1 cellular context compared by ENCODE assay signal in the genomic region with DNA sequence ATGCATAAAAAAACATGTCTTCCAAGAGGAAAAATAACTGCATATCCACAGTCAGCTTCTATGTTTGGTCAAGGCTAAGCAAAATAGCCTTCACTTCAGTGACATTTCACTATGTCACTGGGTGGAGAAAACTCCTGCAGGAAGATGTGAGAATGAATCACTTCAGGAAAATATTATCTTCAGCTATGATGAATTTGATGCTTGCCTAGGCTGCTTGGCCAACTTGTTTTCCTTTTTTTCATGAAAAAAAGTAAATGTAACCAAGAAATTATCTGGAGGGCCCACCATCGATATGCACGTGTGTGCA.
TF ChIP-seq lines count a peak whose summit lies in the region.

No MANE protein-coding gene starts in this region.

TF ChIP-seq in SK-N-SH treated with all-trans-retinoic acid at 6 μM for 48 hours, 23 proteins besides CTCF, POLR2A, EP300 and RAD21:
- TF ChIP-seq PPARA (CRISPR knock-in tag; IDR thresholded peaks at IDR 0.05; ENCODE audit: borderline replicate concordance) (no peak), ZFP30 (CRISPR knock-in tag; IDR thresholded peaks at IDR 0.05) (no peak), TOX (CRISPR knock-in tag; IDR thresholded peaks at IDR 0.05; ENCODE audit: borderline replicate concordance) (no peak), RARB (CRISPR knock-in tag; IDR thresholded peaks at IDR 0.05) (no peak), ZC3H10 (CRISPR knock-in tag; IDR thresholded peaks at IDR 0.05) (no peak), ZFP3 (CRISPR knock-in tag; IDR thresholded peaks at IDR 0.05) (no peak), SNAI2 (CRISPR knock-in tag; IDR thresholded peaks at IDR 0.05) (no peak), ISL1 (CRISPR knock-in tag; IDR thresholded peaks at IDR 0.05) (no peak), ESRRG (CRISPR knock-in tag; IDR thresholded peaks at IDR 0.05) (no peak), TCF4 (CRISPR knock-in tag; IDR thresholded peaks at IDR 0.05; ENCODE audit: borderline replicate concordance) (no peak)
- TF ChIP-seq, protein P1, sequence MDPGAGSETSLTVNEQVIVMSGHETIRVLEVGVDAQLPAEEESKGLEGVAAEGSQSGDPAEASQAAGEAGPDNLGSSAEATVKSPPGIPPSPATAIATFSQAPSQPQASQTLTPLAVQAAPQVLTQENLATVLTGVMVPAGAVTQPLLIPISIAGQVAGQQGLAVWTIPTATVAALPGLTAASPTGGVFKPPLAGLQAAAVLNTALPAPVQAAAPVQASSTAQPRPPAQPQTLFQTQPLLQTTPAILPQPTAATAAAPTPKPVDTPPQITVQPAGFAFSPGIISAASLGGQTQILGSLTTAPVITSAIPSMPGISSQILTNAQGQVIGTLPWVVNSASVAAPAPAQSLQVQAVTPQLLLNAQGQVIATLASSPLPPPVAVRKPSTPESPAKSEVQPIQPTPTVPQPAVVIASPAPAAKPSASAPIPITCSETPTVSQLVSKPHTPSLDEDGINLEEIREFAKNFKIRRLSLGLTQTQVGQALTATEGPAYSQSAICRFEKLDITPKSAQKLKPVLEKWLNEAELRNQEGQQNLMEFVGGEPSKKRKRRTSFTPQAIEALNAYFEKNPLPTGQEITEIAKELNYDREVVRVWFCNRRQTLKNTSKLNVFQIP (CRISPR knock-in tag; IDR thresholded peaks at IDR 0.05; ENCODE audit: borderline replicate concordance, low read depth) = no peak
- TF ChIP-seq, protein P2, sequence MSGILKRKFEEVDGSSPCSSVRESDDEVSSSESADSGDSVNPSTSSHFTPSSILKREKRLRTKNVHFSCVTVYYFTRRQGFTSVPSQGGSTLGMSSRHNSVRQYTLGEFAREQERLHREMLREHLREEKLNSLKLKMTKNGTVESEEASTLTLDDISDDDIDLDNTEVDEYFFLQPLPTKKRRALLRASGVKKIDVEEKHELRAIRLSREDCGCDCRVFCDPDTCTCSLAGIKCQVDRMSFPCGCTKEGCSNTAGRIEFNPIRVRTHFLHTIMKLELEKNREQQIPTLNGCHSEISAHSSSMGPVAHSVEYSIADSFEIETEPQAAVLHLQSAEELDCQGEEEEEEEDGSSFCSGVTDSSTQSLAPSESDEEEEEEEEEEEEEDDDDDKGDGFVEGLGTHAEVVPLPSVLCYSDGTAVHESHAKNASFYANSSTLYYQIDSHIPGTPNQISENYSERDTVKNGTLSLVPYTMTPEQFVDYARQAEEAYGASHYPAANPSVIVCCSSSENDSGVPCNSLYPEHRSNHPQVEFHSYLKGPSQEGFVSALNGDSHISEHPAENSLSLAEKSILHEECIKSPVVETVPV (CRISPR knock-in tag; IDR thresholded peaks at IDR 0.05) = no peak
